Comparison of ENCODE assay signal across 9 cellular contexts in genomic region chr19:48511321-48511731, GRCh38. TPM values are rescaled to one million over a fixed set of nuclear protein-coding genes. Genes with fewer than 3 reads are reported as not detected.
DNase-seq lines count a peak whose midpoint lies in the region; ATAC-seq and TF ChIP-seq lines count a peak whose summit lies in the region.
"Had no signal": no experiment of that assay in that cellular context is flagged by ENCODE, and none has a peak within 500 bp of the region (broad histone marks: within the 10 kb centered on the region; RNA-seq: fewer than 3 reads in every experiment).

No MANE protein-coding gene starts in this region.

- no peak for TF ChIP-seq EP300 in esophagus muscularis mucosa (IDR thresholded peaks at IDR 0.05)

- peak overlapping the region; percentile 82 for H3K4me3 Mint-ChIP-seq in activated CD4-positive, alpha-beta memory T cell treated with anti-CD3 and anti-CD28 coated beads for 36 hours

- H3K4me3 ChIP-seq in esophagus muscularis mucosa = peak overlapping the region; percentile 10 to 40 (median 26)

- ATAC-seq in HG03095 (IDR thresholded peaks at IDR 0.05; ENCODE audit: unreplicated experiment) (no peak), GM18511 (IDR thresholded peaks at IDR 0.05; ENCODE audit: unreplicated experiment) (no peak)

- peaks cover 14% of the 10 kb centered on the region for H3K4me1 Mint-ChIP-seq in activated CD4-positive, alpha-beta memory T cell treated with anti-CD3 and anti-CD28 coated beads for 36 hours (ENCODE audit: low read depth)

- no peaks in the 10 kb centered on the region for H3K9me3 Mint-ChIP-seq in activated CD4-positive, alpha-beta memory T cell treated with anti-CD3 and anti-CD28 coated beads for 36 hours

- POLR2A ChIA-PET in activated CD4-positive, alpha-beta memory T cell treated with anti-CD3 and anti-CD28 coated beads for 36 hours (lab: Charles Lee) = interaction anchor here (1.1 kb wide), 1 partner anchor 18 kb away, joined by 3 read pairs; no protein-coding TSS in a partner anchor

- H3K9me3 ChIP-seq in esophagus muscularis mucosa = no peaks in the 10 kb centered on the region

- H3K27ac Mint-ChIP-seq in activated CD4-positive, alpha-beta memory T cell treated with anti-CD3 and anti-CD28 coated beads for 36 hours = no peak overlapping the region

- CTCF ChIA-PET in activated CD4-positive, alpha-beta memory T cell treated with anti-CD3 and anti-CD28 coated beads for 36 hours (lab: Charles Lee) = interaction anchor here (0.8 to 8.3 kb wide), 3 partner anchors 22 to 78 kb away, joined by 4 to 137 read pairs (median 4); no protein-coding TSS in a partner anchor

- no peak for TF ChIP-seq POLR2A in esophagus muscularis mucosa (IDR thresholded peaks at IDR 0.05; ENCODE audit: low read depth)

- no peaks in the 10 kb centered on the region for H3K36me3 Mint-ChIP-seq in activated CD4-positive, alpha-beta memory T cell treated with anti-CD3 and anti-CD28 coated beads for 36 hours

- H3K27ac ChIP-seq in esophagus muscularis mucosa (replicated peaks in 1 of 4) = no peak overlapping the region

- H3K4me1 ChIP-seq in esophagus muscularis mucosa = peaks cover 12 to 35% (median 23%) of the 10 kb centered on the region in 4 donors

- no peak for TF ChIP-seq CTCF in esophagus muscularis mucosa (IDR thresholded peaks at IDR 0.05)

- peaks cover 0 to 41% (median 29%) of the 10 kb centered on the region in 4 donors for H3K27me3 ChIP-seq in esophagus muscularis mucosa

- WGBS in esophagus muscularis mucosa = 1% methylated on average over 14 of the region's 32 CpGs

- peak; percentile 74 for DNase-seq in activated CD8-positive, alpha-beta memory T cell treated with anti-CD3 and anti-CD28 coated beads for 24 hours
- DNase-seq in activated CD8-positive, alpha-beta memory T cell treated with anti-CD3 and anti-CD28 coated beads, Interleukin-2, amount 50 U/mL, for 4 hours = no peak
- DNase-seq in activated CD4-positive, alpha-beta memory T cell treated with anti-CD3 and anti-CD28 coated beads for 36 hours = peak; percentile 42
- no peak for DNase-seq in esophagus muscularis mucosa (ENCODE audit: extremely low spot score)
- DNase-seq in stimulated activated naive CD4-positive, alpha-beta T cell treated with Interleukin-2 at 50 U/mL for 16 hours (lab: John Stamatoyannopoulos, UW) = peak; percentile 5
- DNase-seq in activated CD4-positive, CD25-positive, alpha-beta regulatory T cell (lab: John Stamatoyannopoulos, UW) = no peak

- intact Hi-C loops in activated CD4-positive, alpha-beta memory T cell treated with anti-CD3 and anti-CD28 coated beads for 36 hours (cut with micrococcal nuclease) = loop anchor here (5.0 kb wide), 1 partner anchor 179 kb away; no protein-coding TSS in a partner anchor
- intact Hi-C loops in esophagus muscularis mucosa (cut with DNase I) = no loop called here

- H3K36me3 ChIP-seq in esophagus muscularis mucosa = no peaks in the 10 kb centered on the region

- no peaks in the 10 kb centered on the region for H3K27me3 Mint-ChIP-seq in activated CD4-positive, alpha-beta memory T cell treated with anti-CD3 and anti-CD28 coated beads for 36 hours

RNA-seq across cellular contexts. Expression of gene LMTK3, which starts 0.3 kb away (rescaled TPM):
- 1 to 10 TPM; 3.6 to 3.8 TPM for total RNA-seq in activated CD4-positive, alpha-beta memory T cell treated with anti-CD3 and anti-CD28 coated beads for 36 hours
- under 1 TPM; 0.17 to 0.57 (median 0.37) TPM for total RNA-seq in esophagus muscularis mucosa

RNA-seq across cellular contexts. Expression of gene SULT2B1, which starts 40.6 kb away (rescaled TPM):
- not detected for total RNA-seq in activated CD4-positive, alpha-beta memory T cell treated with anti-CD3 and anti-CD28 coated beads for 36 hours
- total RNA-seq in esophagus muscularis mucosa = 1 to 10 TPM in 1 of 4 donors, not detected in 3; 1.0 TPM
- total RNA-seq: M059J had no signal

RNA-seq across cellular contexts. Expression of gene CYTH2, which starts 42.2 kb away (rescaled TPM):
- 10 to 100 TPM; 31.5 to 33.6 TPM for total RNA-seq in activated CD4-positive, alpha-beta memory T cell treated with anti-CD3 and anti-CD28 coated beads for 36 hours
- 10 to 100 TPM; 40.1 to 50.7 (median 48.4) TPM for total RNA-seq in esophagus muscularis mucosa

RNA-seq across cellular contexts. Expression of gene KCNJ14, which starts 56.0 kb away (rescaled TPM):
- total RNA-seq in activated CD4-positive, alpha-beta memory T cell treated with anti-CD3 and anti-CD28 coated beads for 36 hours = 1 to 10 TPM; 1.2 TPM
- total RNA-seq in esophagus muscularis mucosa = under 1 TPM; 0.42 to 0.86 (median 0.51) TPM

Comparison
In these comparisons a context has a peak if more than half of its experiments do, and no peak if none do; other contexts are left out.
1. DNase-seq: peak in activated CD8-positive, alpha-beta memory T cell treated with anti-CD3 and anti-CD28 coated beads for 24 hours (single experiment), activated CD4-positive, alpha-beta memory T cell treated with anti-CD3 and anti-CD28 coated beads for 36 hours (single experiment) and stimulated activated naive CD4-positive, alpha-beta T cell treated with Interleukin-2 at 50 U/mL for 16 hours (single experiment); none in activated CD8-positive, alpha-beta memory T cell treated with anti-CD3 and anti-CD28 coated beads, Interleukin-2, amount 50 U/mL, for 4 hours (single experiment), esophagus muscularis mucosa (single experiment) and activated CD4-positive, CD25-positive, alpha-beta regulatory T cell (0 of 4).